ENCODE assay signal across 8 cellular contexts in genomic region chr2:29114841-29115609, GRCh38. TPM values are rescaled to one million over a fixed set of nuclear protein-coding genes. Genes with fewer than 3 reads are reported as not detected.
DNase-seq lines count a peak whose midpoint lies in the region; ATAC-seq, FAIRE-seq and TF ChIP-seq lines count a peak whose summit lies in the region.

Gene CLIP4 (plus strand): TSS chr2:29115415. CDS start chr2:29121389, 5,974 bp downstream.

- FAIRE-seq in pancreas (lab: Jason Lieb, UNC), result no peak

- intact Hi-C loops in head of caudate nucleus (cut with DNase I), result loop anchor here (5.0 kb wide), 2 partner anchors 38 to 48 kb away; no protein-coding TSS in a partner anchor
- intact Hi-C loops in pancreas (cut with DNase I), result no loop called here

- H3K27ac ChIP-seq in SJCRH30, result peak within 1 kb of the TSS; percentile 65
- H3K27ac ChIP-seq in pancreas, result peak within 1 kb of the TSS in 3 of 4 donors; percentile 58 to 88 (median 84)
- H3K27ac ChIP-seq in thymus (ENCODE audit: low read depth), result peak within 1 kb of the TSS; percentile 98

- H3K4me1 Mint-ChIP-seq in activated naive CD8-positive, alpha-beta T cell (ENCODE audit: low read depth), result peaks cover 48% of the 10 kb centered on the region

- DNase-seq in SJCRH30 (peak; percentile 63 to 73), head of caudate nucleus (peak in 41 of 42 donors; percentile 45 to 90 (median 81)), pancreas (peak; percentile 31 to 79 (median 45))

- no peaks in the 10 kb centered on the region; the same call in 1 of the 2 replicates for H3K36me3 ChIP-seq in SJCRH30
- no peaks in the 10 kb centered on the region for H3K36me3 ChIP-seq in pancreas
- H3K36me3 ChIP-seq in thymus (ENCODE audit: control insufficient read depth, insufficient read depth), result no peaks in the 10 kb centered on the region

- peak within 1 kb of the TSS; percentile 99 for H3K27ac Mint-ChIP-seq in activated naive CD8-positive, alpha-beta T cell

- H3K4me1 ChIP-seq in SJCRH30 (peaks cover 25% of the 10 kb centered on the region), pancreas (peaks cover 0 to 16% (median 0%) of the 10 kb centered on the region in 3 donors), thymus (ENCODE audit: control insufficient read depth, insufficient read depth, low read length) (peaks cover 21% of the 10 kb centered on the region)

- H3K4me3 ChIP-seq in GM12875 (ENCODE audit: low read depth, low read length), result peak within 1 kb of the TSS; percentile 85
- peak within 1 kb of the TSS; percentile 69 for H3K4me3 ChIP-seq in SJCRH30
- peak within 1 kb of the TSS; percentile 44 to 74 (median 50) for H3K4me3 ChIP-seq in pancreas
- H3K4me3 ChIP-seq in thymus (ENCODE audit: low read length), result peak within 1 kb of the TSS; percentile 85

- H3K9me3 Mint-ChIP-seq in activated naive CD8-positive, alpha-beta T cell (ENCODE audit: low read depth), result no peaks in the 10 kb centered on the region

- H3K9me3 ChIP-seq in SJCRH30 (replicated peaks), result no peaks in the 10 kb centered on the region
- no peaks in the 10 kb centered on the region for H3K9me3 ChIP-seq in pancreas
- no peaks in the 10 kb centered on the region for H3K9me3 ChIP-seq in thymus (ENCODE audit: control insufficient read depth)

- H3K36me3 Mint-ChIP-seq in activated naive CD8-positive, alpha-beta T cell, result peaks cover 2% of the 10 kb centered on the region

- TF ChIP-seq CTCF in GM12875 (IDR thresholded peaks at IDR 0.05; ENCODE audit: borderline replicate concordance, insufficient read depth, low read depth, low read length) (no peak), pancreas (IDR thresholded peaks at IDR 0.05) (no peak)

- 6 to 10% methylated on average over 52 to 78 of the region's 78 CpGs for WGBS in pancreas, 2 donors
- WGBS in thymus, result 5% methylated on average over 78 of the region's 78 CpGs

- H3K27me3 ChIP-seq in SJCRH30 (no peaks in the 10 kb centered on the region), pancreas (no peaks in the 10 kb centered on the region), thymus (ENCODE audit: control insufficient read depth, insufficient read depth) (no peaks in the 10 kb centered on the region)

- no peaks in the 10 kb centered on the region for H3K27me3 Mint-ChIP-seq in activated naive CD8-positive, alpha-beta T cell

- ATAC-seq in HG02623 (IDR thresholded peaks at IDR 0.05; ENCODE audit: unreplicated experiment) (peak; percentile 49), pancreas (peak; percentile 61 to 82 (median 69)), HG03097 (IDR thresholded peaks at IDR 0.05; ENCODE audit: low FRiP score, unreplicated experiment) (no peak)

- H3K4me3 Mint-ChIP-seq in activated naive CD8-positive, alpha-beta T cell, result peak within 1 kb of the TSS; percentile 95

RNA-seq across cellular contexts. Expression of gene CLIP4, which starts in this region (rescaled TPM):
- 17.6 and 19.6 TPM in 2 replicates for total RNA-seq in SJCRH30 (2014; rRNA removed; shearing (Covaris generic))
- 10 to 100 TPM in 2 of 6 donors, 1 to 10 TPM in 4; 4.6 to 18.3 (median 7.8) TPM for total RNA-seq in pancreas
- polyA plus RNA-seq in pancreas, result 1 to 10 TPM; 4.5 to 6.3 TPM
- polyA plus RNA-seq in thymus, result 28.2 TPM
